ENCODE assay signal across 21 cellular contexts in genomic region chr18:48754993-48755473, GRCh38.
DNase-seq lines count a peak whose midpoint lies in the region; ATAC-seq and TF ChIP-seq lines count a peak whose summit lies in the region.
"Had no signal": no experiment of that assay in that cellular context is flagged by ENCODE, and none has a peak within 500 bp of the region (broad histone marks: within the 10 kb centered on the region; RNA-seq: fewer than 3 reads in every experiment).

No MANE protein-coding gene starts in this region.

- H3K27me3 Mint-ChIP-seq in GM23338 (ENCODE audit: insufficient read depth, low read depth, poor library complexity) = peaks cover 4% of the 10 kb centered on the region
- H3K27me3 Mint-ChIP-seq: activated T-cell treated with anti-CD3 and anti-CD28 coated beads, Interleukin-2, amount 50 U/mL, for 24 hours had no signal

- POLR2A ChIA-PET in OCI-LY7 (lab: Charles Lee) = no interaction called here

- H2AFZ ChIP-seq in GM23338 (no peak overlapping the region), KMS-11 (ENCODE audit: low read depth) (no peak overlapping the region), OCI-LY7 (ENCODE audit: low read length) (no peak overlapping the region)

- H3K4me3 ChIP-seq in AG10803 (ENCODE audit: low read length) (no peak overlapping the region), GM23338 (no peak overlapping the region), KMS-11 (IDR thresholded peaks at IDR 0.05; ENCODE audit: insufficient read depth, low read depth, low read length) (no peak overlapping the region), OCI-LY7 (ENCODE audit: low read depth, low read length, poor library complexity, severe bottlenecking) (no peak overlapping the region)
- H3K4me3 ChIP-seq: lower lobe of right lung, psoas muscle, vagina had no signal

- H3F3A ChIP-seq in GM23338 (replicated peaks; ENCODE audit: low read depth) = no peaks in the 10 kb centered on the region

- no peaks in the 10 kb centered on the region for H3K9me3 ChIP-seq in OCI-LY7 (ENCODE audit: low read length)
- H3K9me3 ChIP-seq: lower lobe of right lung, psoas muscle, vagina had no signal

- peaks cover 7% of the 10 kb centered on the region for H3K4me1 Mint-ChIP-seq in GM23338

- H4K20me1 ChIP-seq in GM23338 (replicated peaks; ENCODE audit: insufficient read depth) (no peaks in the 10 kb centered on the region), KMS-11 (ENCODE audit: insufficient read depth) (no peaks in the 10 kb centered on the region), OCI-LY7 (ENCODE audit: insufficient read depth, low read length) (no peaks in the 10 kb centered on the region)

- peak; percentile 17 for DNase-seq in AG10803 (ENCODE audit: low read depth)
- DNase-seq in GM23338 (ENCODE audit: low spot score) = no peak
- DNase-seq in stimulated activated naive CD8-positive, alpha-beta T cell treated with anti-CD3 and anti-CD28 coated beads, Interleukin-15, Interleukin-2, amounts not matched to agents 100 U/mL and 50 U/mL, for 24 hours = no peak
- no peak for DNase-seq in NK-92 treated with Interleukin-12 subunit alpha and Interleukin-12 subunit beta, amount 100 ng/mL, for 24 hours (lab: John Stamatoyannopoulos, UW)
- no peak for DNase-seq in OCI-LY7 (ENCODE audit: low spot score)
- no peak for DNase-seq in head of caudate nucleus
- DNase-seq: activated T-cell treated with anti-CD3 and anti-CD28 coated beads, Interleukin-2, amount 50 U/mL, for 24 hours; CD8-positive, alpha-beta T cell; foreskin fibroblast; natural killer cell; NCI-H1436 treated with DMSO at 0.1 percent for 48 hours; NCI-H2227 treated with DMSO at 0.1 percent for 48 hours; stimulated activated CD4-positive, alpha-beta T cell treated with anti-CD3 and anti-CD28 coated beads, Interleukin-12 subunit alpha, Interleukin-12 subunit beta, amount 100 ng/mL, for 4 hours; T1000 had no signal

- TF ChIP-seq CTCF in AG10803 (conservative IDR thresholded peaks at IDR 0.05; ENCODE audit: low read length) (no peak), GM23338 (conservative IDR thresholded peaks at IDR 0.05; ENCODE audit: low read depth in 2 of 2) (no peak), KMS-11 (conservative IDR thresholded peaks at IDR 0.05; ENCODE audit: low read depth, low read length) (no peak), OCI-LY7 (conservative IDR thresholded peaks at IDR 0.05; ENCODE audit: low read length) (no peak)

- no peak overlapping the region for H3K27ac ChIP-seq in GM23338 (ENCODE audit: low read depth)
- H3K27ac ChIP-seq in KMS-11 = peak overlapping the region; percentile 37
- H3K27ac ChIP-seq in OCI-LY7 (ENCODE audit: low read depth, low read length, poor library complexity, severe bottlenecking) = no peak overlapping the region
- H3K27ac ChIP-seq: lower lobe of right lung, psoas muscle, vagina had no signal

- no peak overlapping the region for H3K4me2 ChIP-seq in GM23338
- peak overlapping the region; percentile 69 for H3K4me2 ChIP-seq in KMS-11
- no peak overlapping the region for H3K4me2 ChIP-seq in OCI-LY7 (ENCODE audit: low read length)

- BruUV-seq in OCI-LY7 (replicated peaks; lab: Mats Ljungman, UMichigan) = no TSS peak

- no peaks in the 10 kb centered on the region for H3K79me2 ChIP-seq in GM23338 (replicated peaks; ENCODE audit: insufficient read depth)
- no peaks in the 10 kb centered on the region for H3K79me2 ChIP-seq in KMS-11 (ENCODE audit: insufficient read depth, low read depth)
- H3K79me2 ChIP-seq in OCI-LY7 (ENCODE audit: insufficient read depth, low read depth, low read length) = no peaks in the 10 kb centered on the region

- CTCF ChIA-PET in OCI-LY7 (lab: Charles Lee; ENCODE audit: unreplicated experiment) = no interaction called here

- no peaks in the 10 kb centered on the region for H3K27me3 ChIP-seq in GM23338 (ENCODE audit: insufficient read depth)
- no peaks in the 10 kb centered on the region for H3K27me3 ChIP-seq in KMS-11 (ENCODE audit: insufficient read depth, low read depth)
- H3K27me3 ChIP-seq: vagina had no signal

- H3K36me3 ChIP-seq in GM23338 (ENCODE audit: insufficient read depth) = no peaks in the 10 kb centered on the region
- no peaks in the 10 kb centered on the region for H3K36me3 ChIP-seq in KMS-11 (ENCODE audit: insufficient read depth)
- no peaks in the 10 kb centered on the region for H3K36me3 ChIP-seq in OCI-LY7 (ENCODE audit: insufficient read depth, low read length)

- peak; percentile 38 for ATAC-seq in GM18858 (IDR thresholded peaks at IDR 0.05; ENCODE audit: unreplicated experiment)
- ATAC-seq in GM23338 = peak; percentile 41; the same call in 2 of the 3 replicates
- ATAC-seq in stimulated activated naive CD8-positive, alpha-beta T cell treated with anti-CD3 and anti-CD28 coated beads, Interleukin-15, Interleukin-2, amounts not matched to agents 100 U/mL and 50 U/mL, for 24 hours = no peak
- ATAC-seq: activated naive CD4-positive, alpha-beta T cell treated with anti-CD3 and anti-CD28 coated beads, Interleukin-2, amount 50 U/mL, for 72 hours; CD8-positive, alpha-beta T cell; HCT116; lower lobe of right lung; natural killer cell had no signal

- H3K4me1 ChIP-seq in GM23338 (ENCODE audit: insufficient read depth) (no peaks in the 10 kb centered on the region), KMS-11 (ENCODE audit: low read depth, poor library complexity, severe bottlenecking) (peaks cover 33% of the 10 kb centered on the region), OCI-LY7 (ENCODE audit: insufficient read depth, low read length, poor library complexity, severe bottlenecking) (no peaks in the 10 kb centered on the region)

- intact Hi-C loops in OCI-LY7 (cut with micrococcal nuclease; ENCODE audit: unreplicated experiment) = loop anchor here (10.0 kb wide), 1 partner anchor 280 kb away; no protein-coding TSS in a partner anchor
- intact Hi-C loops in head of caudate nucleus (cut with DNase I) = no loop called here

- peaks cover 4% of the 10 kb centered on the region; the same call in 2 of the 3 replicates for H3K36me3 Mint-ChIP-seq in GM23338 (ENCODE audit: low read depth)
- H3K36me3 Mint-ChIP-seq: activated naive CD4-positive, alpha-beta T cell treated with anti-CD3 and anti-CD28 coated beads, Interleukin-2, amount 50 U/mL, for 72 hours; CD8-positive, alpha-beta T cell; natural killer cell had no signal

- no peak overlapping the region for H3K4me3 Mint-ChIP-seq in GM23338
- H3K4me3 Mint-ChIP-seq: activated T-cell treated with anti-CD3 and anti-CD28 coated beads, Interleukin-2, amount 50 U/mL, for 24 hours; CD8-positive, alpha-beta T cell; natural killer cell had no signal

- H3K9me3 Mint-ChIP-seq in GM23338 = no peaks in the 10 kb centered on the region
- H3K9me3 Mint-ChIP-seq: activated naive CD4-positive, alpha-beta T cell treated with anti-CD3 and anti-CD28 coated beads, Interleukin-2, amount 50 U/mL, for 72 hours; activated T-cell treated with anti-CD3 and anti-CD28 coated beads, Interleukin-2, amount 50 U/mL, for 24 hours; CD8-positive, alpha-beta T cell; natural killer cell had no signal

- H3K9ac ChIP-seq in KMS-11 = peak overlapping the region; percentile 5; the same call in 1 of the 2 replicates

- no peak overlapping the region for H3K27ac Mint-ChIP-seq in GM23338
- H3K27ac Mint-ChIP-seq: activated naive CD4-positive, alpha-beta T cell treated with anti-CD3 and anti-CD28 coated beads, Interleukin-2, amount 50 U/mL, for 72 hours; activated T-cell treated with anti-CD3 and anti-CD28 coated beads, Interleukin-2, amount 50 U/mL, for 24 hours; CD8-positive, alpha-beta T cell; natural killer cell had no signal

- H3K9me2 ChIP-seq in GM23338 (ENCODE audit: insufficient read depth) (no peaks in the 10 kb centered on the region), OCI-LY7 (ENCODE audit: insufficient read depth, low read length) (no peaks in the 10 kb centered on the region)

TF ChIP-seq in GM23338, 12 proteins besides CTCF, POLR2A, EP300 and RAD21 (continues in another document):
- TF ChIP-seq ETS1 (IDR thresholded peaks at IDR 0.05) = no peak
- no peak for TF ChIP-seq STAT1 (IDR thresholded peaks at IDR 0.05; ENCODE audit: unreplicated experiment)
- no peak for TF ChIP-seq REST (IDR thresholded peaks at IDR 0.05; ENCODE audit: unreplicated experiment)
